34 cellular contexts compared by ENCODE assay signal in the genomic region with DNA sequence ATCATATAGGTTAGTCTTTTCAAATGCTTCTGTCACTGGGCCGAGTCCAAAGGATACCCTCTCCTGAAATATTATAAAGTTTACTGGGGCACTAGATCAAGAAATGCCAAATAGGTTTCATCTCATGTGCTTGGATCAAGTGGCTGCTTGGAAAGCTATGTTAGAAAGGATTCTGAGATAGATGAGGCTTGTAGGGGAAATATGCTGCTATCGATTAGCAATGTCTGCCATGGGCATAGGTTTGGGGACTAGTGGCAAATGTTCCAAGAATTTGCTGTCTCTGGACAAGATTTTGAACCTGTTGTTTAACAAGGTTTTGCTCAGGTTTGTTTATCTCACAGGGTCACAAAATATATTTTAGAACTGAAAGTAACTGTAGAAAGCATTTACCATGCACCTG.
"Had no signal": no experiment of that assay in that cellular context is flagged by ENCODE, and none has a peak within 500 bp of the region (broad histone marks: within the 10 kb centered on the region; RNA-seq: fewer than 3 reads in every experiment).

No MANE protein-coding gene starts in this region.

- H3K27me3 ChIP-seq: adrenal gland, ascending aorta, body of pancreas, brain microvascular endothelial cell, breast epithelium, cardiac muscle cell had no signal

- H3K4me3 ChIP-seq: adrenal gland, ascending aorta, body of pancreas, breast epithelium, cardiac muscle cell had no signal

- H3K4me1 ChIP-seq: adrenal gland, ascending aorta, body of pancreas, breast epithelium had no signal

- H3K27ac ChIP-seq: adrenal gland, ascending aorta, body of pancreas, brain microvascular endothelial cell, breast epithelium, cardiac muscle cell had no signal

- DNase-seq: activated effector memory CD4-positive, alpha-beta T cell treated with anti-CD3 and anti-CD28 coated beads, Interleukin-2, amount 50 U/mL, for 16 hours; activated effector memory CD4-positive, alpha-beta T cell treated with Interleukin-2 at 50 U/mL for 16 hours; activated gamma-delta T cell; activated gamma-delta T cell treated with Interleukin-2 at 50 U/mL for 16 hours; activated naive CD4-positive, alpha-beta T cell; activated naive CD4-positive, alpha-beta T cell treated with anti-CD3 and anti-CD28 coated beads for 36 hours; activated naive CD4-positive, alpha-beta T cell treated with anti-CD3 and anti-CD28 coated beads, Interleukin-2, amount 10 ng/mL, durations not matched to agents 7 days and 5 days; activated naive CD4-positive, alpha-beta T cell treated with anti-CD3 and anti-CD28 coated beads, Interleukin-2, amount 50 U/mL, for 16 hours; activated naive CD4-positive, alpha-beta T cell treated with Interleukin-2 at 50 U/mL for 16 hours; activated naive CD8-positive, alpha-beta T cell treated with anti-CD3 and anti-CD28 coated beads for 36 hours; activated naive CD8-positive, alpha-beta T cell treated with anti-CD3 and anti-CD28 coated beads, Interleukin-2, amount 10 ng/mL, durations not matched to agents 7 days and 5 days; activated naive CD8-positive, alpha-beta T cell treated with anti-CD3 and anti-CD28 coated beads, Interleukin-2, amount 50 U/mL, for 24 hours; activated T-cell treated with anti-CD3 and anti-CD28 coated beads, Interleukin-2, amount 50 U/mL, for 1 hour; activated T-cell treated with anti-CD3 and anti-CD28 coated beads, Interleukin-2, amount 50 U/mL, for 24 hours; activated T-cell treated with anti-CD3 and anti-CD28 coated beads, Interleukin-2, amount 50 U/mL, for 4 hours; activated T-cell treated with anti-CD3 and anti-CD28 coated beads, Interleukin-2, amount 50 U/mL, for 48 hours; activated T-cell treated with anti-CD3 and anti-CD28 coated beads, Interleukin-2, amount 50 U/mL, for 72 hours; adrenal gland; amniotic stem cell; amygdala; anterior cingulate cortex; aorta; body of pancreas; brain microvascular endothelial cell; caudate nucleus; central memory CD4-positive, alpha-beta T cell; cerebellar nuclear complex had no signal

- H3K36me3 ChIP-seq: adrenal gland, ascending aorta, brain microvascular endothelial cell, breast epithelium, cardiac muscle cell had no signal

- H3K9me3 ChIP-seq: adrenal gland, ascending aorta, body of pancreas, breast epithelium had no signal

- ATAC-seq: activated naive CD4-positive, alpha-beta T cell treated with anti-CD3 and anti-CD28 coated beads, Interleukin-2, amount 50 U/mL, for 72 hours; activated naive CD8-positive, alpha-beta T cell treated with anti-CD3 and anti-CD28 coated beads, Interleukin-2, amount 50 U/mL, for 24 hours; activated T-cell treated with anti-CD3 and anti-CD28 coated beads, Interleukin-2, amount 50 U/mL, for 4 hours; activated T-cell treated with anti-CD3 and anti-CD28 coated beads, Interleukin-2, amount 50 U/mL, for 72 hours; activated T-helper 17 cell treated with anti-CD3 and anti-CD28 coated beads, Interleukin-2, amount 50 U/mL, for 72 hours; body of pancreas had no signal

- FAIRE-seq: astrocyte, bronchial epithelial cell had no signal
